ENCODE assay signal across 13 cellular contexts in the genomic region with DNA sequence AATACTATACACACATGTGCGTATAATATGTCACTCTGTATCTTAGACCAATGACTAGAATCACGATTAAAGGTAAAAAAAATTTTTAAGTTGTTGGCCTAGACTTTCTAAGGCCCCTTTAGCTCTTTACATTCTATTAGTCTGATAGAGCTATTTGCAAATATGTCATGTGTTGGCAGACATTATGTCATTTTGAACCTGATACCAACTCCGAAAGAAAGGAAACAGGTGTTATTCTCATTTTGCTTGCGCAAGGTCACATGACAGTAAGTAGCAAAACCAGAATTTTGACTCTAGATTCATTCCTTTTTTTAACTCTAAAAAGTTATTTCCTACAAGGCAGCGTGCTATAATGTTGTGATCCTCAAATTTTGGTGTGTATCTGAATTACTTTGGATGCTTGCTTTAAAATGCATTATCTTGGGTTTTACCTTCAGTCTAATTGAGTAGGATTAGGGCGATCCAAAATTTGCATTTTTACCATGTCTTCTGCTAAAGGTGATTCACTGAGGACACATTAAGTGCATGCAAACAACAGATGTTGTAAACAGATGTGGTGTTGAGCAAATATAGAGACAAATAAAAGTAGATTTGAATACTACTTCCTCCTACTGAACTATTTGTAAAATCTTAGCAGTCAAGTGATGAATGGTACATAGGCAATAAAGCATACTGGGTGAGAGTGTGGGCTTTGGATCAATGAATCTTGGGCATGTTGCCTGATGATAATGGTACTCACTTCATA.
A peak's percentile ranks its signal among the peaks of the same experiment; 100 is the strongest.
DNase-seq lines count a peak whose midpoint lies in the region; ATAC-seq and TF ChIP-seq lines count a peak whose summit lies in the region.
"Had no signal": no experiment of that assay in that cellular context is flagged by ENCODE, and none has a peak within 500 bp of the region (broad histone marks: within the 10 kb centered on the region; RNA-seq: fewer than 3 reads in every experiment).

No MANE protein-coding gene starts in this region.

- no peak overlapping the region for H2BK12ac ChIP-seq in H9 (ENCODE audit: insufficient read length, low read depth, low read length)

- no CpG with 5 or more reads among the region's 6 CpGs for WGBS in H9 (ENCODE audit: extremely low coverage, insufficient read length, low lambda C conversion rate)

- H2BK5ac ChIP-seq in H9 (ENCODE audit: insufficient read length, low read length), result no peak overlapping the region

- H3K27me3 ChIP-seq in SU-DHL-6 (ENCODE audit: low read length), result no peaks in the 10 kb centered on the region
- H3K27me3 ChIP-seq in MG63, result no peaks in the 10 kb centered on the region
- H3K27me3 ChIP-seq in H9 (ENCODE audit: insufficient read depth, low read length), result no peaks in the 10 kb centered on the region

- H3K9ac ChIP-seq in SU-DHL-6 (ENCODE audit: low read length) (peak overlapping the region; percentile 13), H9 (ENCODE audit: extremely low read depth, insufficient read length, low read length) (no peak overlapping the region)

- no peaks in the 10 kb centered on the region for H3K79me2 ChIP-seq in SU-DHL-6 (ENCODE audit: insufficient read depth, low read length)
- no peaks in the 10 kb centered on the region for H3K79me2 ChIP-seq in H9 (ENCODE audit: insufficient read depth, low read length)

- H3K36me3 ChIP-seq in SU-DHL-6 (ENCODE audit: low read length) (no peaks in the 10 kb centered on the region), MG63 (no peaks in the 10 kb centered on the region)

- H3K27ac ChIP-seq in SU-DHL-6 (ENCODE audit: low read depth, low read length) (peak overlapping the region; percentile 86), H9 (ENCODE audit: insufficient read length, low read depth, low read length) (no peak overlapping the region)

- peaks cover 7 to 11% of the 10 kb centered on the region in 2 experiments for H3K4me1 Mint-ChIP-seq in H9

- H4K20me1 ChIP-seq in SU-DHL-6 (ENCODE audit: low read depth, low read length) (no peaks in the 10 kb centered on the region), H9 (ENCODE audit: control insufficient read depth, insufficient read depth, insufficient read length) (no peaks in the 10 kb centered on the region)

- no peaks in the 10 kb centered on the region for H3K23me2 ChIP-seq in H9 (ENCODE audit: insufficient read length, low read depth, low read length, poor library complexity, severe bottlenecking)

- H2BK20ac ChIP-seq in H9 (ENCODE audit: low read depth, low read length, poor library complexity, severe bottlenecking), result no peak overlapping the region

- no peaks in the 10 kb centered on the region for H3K79me1 ChIP-seq in H9 (ENCODE audit: insufficient read depth, low read depth, low read length, poor library complexity, severe bottlenecking)

- H3K27me3 Mint-ChIP-seq in H9 (ENCODE audit: low read depth), result no peaks in the 10 kb centered on the region
- H3K27me3 Mint-ChIP-seq: activated naive CD8-positive, alpha-beta T cell treated with anti-CD3 and anti-CD28 coated beads, Interleukin-2, amount 10 ng/mL, durations not matched to agents 7 days and 5 days; naive thymus-derived CD8-positive, alpha-beta T cell; stimulated activated naive CD8-positive, alpha-beta T cell treated with anti-CD3 and anti-CD28 coated beads, Interleukin-15, Interleukin-2, amounts not matched to agents 100 ng/mL and 50 ng/mL, for 24 hours had no signal

- H2AK5ac ChIP-seq in H9 (ENCODE audit: insufficient read length, low read length), result no peak overlapping the region

- H3T11ph ChIP-seq in H9 (ENCODE audit: low read length), result no peak overlapping the region

- ATAC-seq in GM18517 (IDR thresholded peaks at IDR 0.05; ENCODE audit: unreplicated experiment) (peak; percentile 76), GM21423 (IDR thresholded peaks at IDR 0.05; ENCODE audit: unreplicated experiment) (peak; percentile 64), HG03097 (IDR thresholded peaks at IDR 0.05; ENCODE audit: low FRiP score, unreplicated experiment) (peak; percentile 36)
- ATAC-seq: naive thymus-derived CD8-positive, alpha-beta T cell had no signal

- H3K4me2 ChIP-seq in SU-DHL-6 (ENCODE audit: low read depth, low read length, poor library complexity, severe bottlenecking), result peak overlapping the region; percentile 62
- H3K4me2 ChIP-seq in H9 (ENCODE audit: insufficient read depth, insufficient read length, low read length), result no peak overlapping the region

- H3K4me3 Mint-ChIP-seq in H9, result no peak overlapping the region
- H3K4me3 Mint-ChIP-seq: activated naive CD8-positive, alpha-beta T cell treated with anti-CD3 and anti-CD28 coated beads, Interleukin-2, amount 10 ng/mL, durations not matched to agents 7 days and 5 days; naive thymus-derived CD8-positive, alpha-beta T cell; stimulated activated naive CD8-positive, alpha-beta T cell treated with anti-CD3 and anti-CD28 coated beads, Interleukin-15, Interleukin-2, amounts not matched to agents 100 ng/mL and 50 ng/mL, for 24 hours had no signal

- H3F3A ChIP-seq in SU-DHL-6 (ENCODE audit: insufficient read depth), result peaks cover 14% of the 10 kb centered on the region; the same call in 1 of the 2 replicates

- H2BK15ac ChIP-seq in H9 (ENCODE audit: low read depth, low read length), result no peak overlapping the region

- H3K4me3 ChIP-seq in SU-DHL-6 (ENCODE audit: insufficient read depth, low read length, poor library complexity, severe bottlenecking), result peak overlapping the region; percentile 11
- H3K4me3 ChIP-seq in MG63, result no peak overlapping the region

- H3K18ac ChIP-seq in H9 (ENCODE audit: insufficient read length, low read depth, low read length), result no peak overlapping the region

- no peak overlapping the region for H3K27ac Mint-ChIP-seq in H9
- H3K27ac Mint-ChIP-seq: activated naive CD8-positive, alpha-beta T cell treated with anti-CD3 and anti-CD28 coated beads, Interleukin-2, amount 10 ng/mL, durations not matched to agents 7 days and 5 days; naive thymus-derived CD8-positive, alpha-beta T cell; stimulated activated naive CD8-positive, alpha-beta T cell treated with anti-CD3 and anti-CD28 coated beads, Interleukin-15, Interleukin-2, amounts not matched to agents 100 ng/mL and 50 ng/mL, for 24 hours had no signal

- no peak overlapping the region for H2AFZ ChIP-seq in SU-DHL-6 (ENCODE audit: low read depth, low read length, severe bottlenecking)
- H2AFZ ChIP-seq in H9 (ENCODE audit: low read length), result no peak overlapping the region

- H4K8ac ChIP-seq in H9 (replicated peaks; ENCODE audit: insufficient read length, low read depth, low read length), result no peak overlapping the region

- no peaks in the 10 kb centered on the region for H3K4me1 ChIP-seq in H9 (ENCODE audit: insufficient read depth, low read length)

- no peaks in the 10 kb centered on the region for H3K9me3 Mint-ChIP-seq in H9
- H3K9me3 Mint-ChIP-seq: stimulated activated naive CD8-positive, alpha-beta T cell treated with anti-CD3 and anti-CD28 coated beads, Interleukin-15, Interleukin-2, amounts not matched to agents 100 ng/mL and 50 ng/mL, for 24 hours had no signal

- H2BK120ac ChIP-seq in H9 (ENCODE audit: low read depth, low read length, poor library complexity, severe bottlenecking), result no peak overlapping the region

- no peak overlapping the region for H3K56ac ChIP-seq in H9 (ENCODE audit: insufficient read length, low read depth, low read length)

- no peak overlapping the region for H4K91ac ChIP-seq in H9 (ENCODE audit: insufficient read length, low read depth, low read length)

- H3K4ac ChIP-seq in H9 (ENCODE audit: low read depth, low read length), result no peak overlapping the region

- H3K23ac ChIP-seq in H9 (ENCODE audit: insufficient read length, low read depth, low read length), result no peak overlapping the region

- no peak overlapping the region for H3K14ac ChIP-seq in H9 (ENCODE audit: insufficient read depth, low read length)

- no peak for TF ChIP-seq CTCF in SU-DHL-6 (IDR thresholded peaks at IDR 0.05; ENCODE audit: insufficient read depth, low read length, poor library complexity, severe bottlenecking)
- no peak for TF ChIP-seq CTCF in H9 (conservative IDR thresholded peaks at IDR 0.05)

- H3K9me3 ChIP-seq in SU-DHL-6 (ENCODE audit: insufficient read depth, low read length), result no peaks in the 10 kb centered on the region
- H3K9me3 ChIP-seq in MG63, result no peaks in the 10 kb centered on the region
- H3K9me3 ChIP-seq in H9 (ENCODE audit: control insufficient read depth, low read depth, low read length), result no peaks in the 10 kb centered on the region

- H3K9me2 ChIP-seq in SU-DHL-6 (replicated peaks; ENCODE audit: insufficient read depth, low read length), result no peaks in the 10 kb centered on the region

- no peak overlapping the region for H4K5ac ChIP-seq in H9 (ENCODE audit: insufficient read length, low read depth, low read length)

- no peak for DNase-seq in nucleus accumbens (lab: John Stamatoyannopoulos, UW)
- DNase-seq in MG63, result no peak
- DNase-seq in hippocampal formation (lab: John Stamatoyannopoulos, UW), result no peak
- DNase-seq in H9, result no peak
- DNase-seq: activated CD4-positive, alpha-beta T cell treated with anti-CD3 and anti-CD28 coated beads for 4 hours; activated naive CD8-positive, alpha-beta T cell treated with anti-CD3 and anti-CD28 coated beads, Interleukin-2, amount 10 ng/mL, durations not matched to agents 7 days and 5 days; naive thymus-derived CD8-positive, alpha-beta T cell; SHP77 treated with DMSO at 0.1 percent for 48 hours had no signal

- H3K36me3 Mint-ChIP-seq in H9 (ENCODE audit: insufficient read depth in 1 of 3, low read depth in 3 of 3), result peaks cover 0 to 6% (median 0%) of the 10 kb centered on the region in 3 experiments; a peak in 1 of 7 replicates
